Comparison of ENCODE assay signal across 17 cellular contexts in genomic region chr20:1950836-1951235, GRCh38. TPM values are rescaled to one million over a fixed set of nuclear protein-coding genes. Genes with fewer than 3 reads are reported as not detected.
DNase-seq lines count a peak whose midpoint lies in the region; ATAC-seq and TF ChIP-seq lines count a peak whose summit lies in the region.
"Had no signal": no experiment of that assay in that cellular context is flagged by ENCODE, and none has a peak within 500 bp of the region (broad histone marks: within the 10 kb centered on the region; RNA-seq: fewer than 3 reads in every experiment).

No MANE protein-coding gene starts in this region.

- H2AK5ac ChIP-seq in mesendoderm (ENCODE audit: low read length) = no peak overlapping the region

- no peak overlapping the region for H4K5ac ChIP-seq in mesendoderm (ENCODE audit: low read length)

- 64 to 82% methylated on average over 5 to 7 of the region's 7 CpGs for WGBS in endodermal cell (ENCODE audit: insufficient coverage in 1 of 2, insufficient read length in 1 of 2), 2 experiments
- WGBS in mesendoderm (ENCODE audit: extremely low coverage, insufficient coverage, low lambda C conversion rate) = no CpG with 5 or more reads among the region's 7 CpGs

- no peak for ATAC-seq in HG03469 (IDR thresholded peaks at IDR 0.05; ENCODE audit: unreplicated experiment)

- no peaks in the 10 kb centered on the region for H3K79me2 ChIP-seq in mesendoderm (ENCODE audit: control insufficient read depth, insufficient read depth, low read length)

- H3K27me3 ChIP-seq in endodermal cell (ENCODE audit: control insufficient read depth, insufficient read depth, low read length, poor library complexity, severe bottlenecking) (peaks cover 16% of the 10 kb centered on the region), mesendoderm (ENCODE audit: insufficient read depth, low read length, poor library complexity) (peaks cover 2% of the 10 kb centered on the region)

- H2BK5ac ChIP-seq in mesendoderm (ENCODE audit: low read length) = no peak overlapping the region

- peak; percentile 25 for TF ChIP-seq CTCF in endodermal cell (conservative IDR thresholded peaks at IDR 0.05)

- no peaks in the 10 kb centered on the region for H3K36me3 ChIP-seq in SK-N-MC (ENCODE audit: insufficient read depth, low read length)
- H3K36me3 ChIP-seq in endodermal cell (ENCODE audit: control insufficient read depth, insufficient read depth, low read length) = no peaks in the 10 kb centered on the region
- no peaks in the 10 kb centered on the region for H3K36me3 ChIP-seq in mesendoderm (ENCODE audit: control insufficient read depth, insufficient read depth, low read length)

- no peaks in the 10 kb centered on the region for H3K79me1 ChIP-seq in mesendoderm (ENCODE audit: low read length)

- H3K27me3 Mint-ChIP-seq in endodermal cell (ENCODE audit: insufficient read depth) = peaks cover 31% of the 10 kb centered on the region

- H2BK15ac ChIP-seq in mesendoderm (replicated peaks; ENCODE audit: low read depth) = no peak overlapping the region

- H3K18ac ChIP-seq in mesendoderm (ENCODE audit: low read length) = no peak overlapping the region

- H3K4me3 ChIP-seq in SK-N-MC (no peak overlapping the region), endodermal cell (ENCODE audit: low read length) (no peak overlapping the region), mesendoderm (ENCODE audit: low read length) (no peak overlapping the region)

- H3K4me3 Mint-ChIP-seq in endodermal cell = no peak overlapping the region

- no peak overlapping the region for H3K4ac ChIP-seq in mesendoderm (ENCODE audit: low read depth, low read length)

- H3K23ac ChIP-seq in mesendoderm (ENCODE audit: low read length) = no peak overlapping the region

- H3K27ac ChIP-seq in SK-N-MC = peak overlapping the region; percentile 98
- H3K27ac ChIP-seq in endodermal cell (ENCODE audit: low read depth, low read length) = no peak overlapping the region
- H3K27ac ChIP-seq in mesendoderm (ENCODE audit: low read depth, low read length) = no peak overlapping the region
- peak overlapping the region; percentile 56 for H3K27ac ChIP-seq in temporal lobe (ENCODE audit: low read depth, low read length)
- H3K27ac ChIP-seq: RWPE1 had no signal

- H4K8ac ChIP-seq in mesendoderm (ENCODE audit: low read depth, low read length) = no peak overlapping the region

- DNase-seq in SK-N-MC (ENCODE audit: low read depth, low spot score) (no peak), endodermal cell (peak; percentile 81), mesendoderm (peak; percentile 65), SHP77 treated with DMSO at 0.1 percent for 48 hours (lab: John Stamatoyannopoulos, UW) (no peak), NCI-H774 (lab: John Stamatoyannopoulos, UW) (no peak)
- DNase-seq: DMS 273 treated with DMSO at 0.1 percent for 48 hours, MV-4-11, NCI-H146, NCI-H226, NCI-H526 treated with DMSO at 0.1 percent for 48 hours had no signal

- H3K9me3 Mint-ChIP-seq in endodermal cell = no peaks in the 10 kb centered on the region

- no peak overlapping the region for H3K56ac ChIP-seq in mesendoderm (ENCODE audit: low read length)

- no peak overlapping the region for H3K27ac Mint-ChIP-seq in endodermal cell

- no peaks in the 10 kb centered on the region for H3K9me3 ChIP-seq in SK-N-MC (ENCODE audit: low read depth, low read length)
- no peaks in the 10 kb centered on the region for H3K9me3 ChIP-seq in endodermal cell (ENCODE audit: control insufficient read depth, low read length)

- H3K4me2 ChIP-seq in mesendoderm (ENCODE audit: low read length) = no peak overlapping the region

- no peak overlapping the region for H2BK120ac ChIP-seq in mesendoderm (ENCODE audit: low read depth, low read length)

- no peaks in the 10 kb centered on the region for H3K36me3 Mint-ChIP-seq in endodermal cell (ENCODE audit: low read depth)

- H3K9ac ChIP-seq in SK-N-MC (ENCODE audit: insufficient read length) (no peak overlapping the region), endodermal cell (ENCODE audit: extremely low read depth, low read length, poor library complexity, severe bottlenecking) (no peak overlapping the region), mesendoderm (ENCODE audit: low read length) (no peak overlapping the region)

- H3K4me1 ChIP-seq in endodermal cell (ENCODE audit: control insufficient read depth, insufficient read depth, low read length) = peaks cover 11% of the 10 kb centered on the region
- peaks cover 3% of the 10 kb centered on the region for H3K4me1 ChIP-seq in mesendoderm (ENCODE audit: control insufficient read depth, low read depth, low read length)

- H3K4me1 Mint-ChIP-seq in endodermal cell = peaks cover 33% of the 10 kb centered on the region

RNA-seq across cellular contexts. Expression of gene PDYN, which starts 43.0 kb away (rescaled TPM):
- under 1 TPM; 0.51 to 0.71 TPM for total RNA-seq in endodermal cell
- polyA plus RNA-seq in endodermal cell (2013, experiment 1 of 2) = 2.6 TPM
- polyA plus RNA-seq in endodermal cell (2013, experiment 2 of 2) = 2.4 TPM
- polyA plus RNA-seq in mesendoderm (2013, experiment 1 of 2) = 0.21 TPM
- 0.20 TPM for polyA plus RNA-seq in mesendoderm (2013, experiment 2 of 2)
- 4.9 TPM for total RNA-seq in temporal lobe
- total RNA-seq: H4, HT1080, SK-MEL-5 had no signal
- polyA plus RNA-seq: BJ had no signal

RNA-seq across cellular contexts. Expression of gene SIRPA, which starts 55.6 kb away (rescaled TPM):
- total RNA-seq in endodermal cell = 1 to 10 TPM; 5.1 to 6.3 TPM
- polyA plus RNA-seq in endodermal cell (2013, experiment 1 of 2) = 11.6 TPM
- 11.1 TPM for polyA plus RNA-seq in endodermal cell (2013, experiment 2 of 2)
- polyA plus RNA-seq in mesendoderm (2013, experiment 1 of 2) = 3.3 TPM
- 3.5 TPM for polyA plus RNA-seq in mesendoderm (2013, experiment 2 of 2)
- 9.3 TPM for total RNA-seq in temporal lobe

Comparison
In these comparisons a context has a peak if more than half of its experiments do, and no peak if none do; other contexts are left out.
1. DNase-seq: peak in endodermal cell (single experiment) and mesendoderm (single experiment); none in SK-N-MC (single experiment), SHP77 treated with DMSO at 0.1 percent for 48 hours (single experiment) and NCI-H774 (single experiment).
2. H3K27ac ChIP-seq: peak in SK-N-MC (single experiment) and temporal lobe (single experiment); none in endodermal cell (single experiment) and mesendoderm (single experiment).